In genomic region chrX:96684339-96685204, GRCh38 we compare ENCODE assay signal across 8 cellular contexts. TPM values are rescaled to one million over a fixed set of nuclear protein-coding genes. Genes with fewer than 3 reads are reported as not detected.
DNase-seq lines count a peak whose midpoint lies in the region; ATAC-seq and TF ChIP-seq lines count a peak whose summit lies in the region.

Gene DIAPH2, plus strand, starts transcription at chrX:96684842.

- peak within 1 kb of the TSS; percentile 90 to 97 (median 94) for H3K4me3 Mint-ChIP-seq in CD4-positive, alpha-beta memory T cell
- peak within 1 kb of the TSS; percentile 93 for H3K4me3 Mint-ChIP-seq in osteocyte (ENCODE audit: unreplicated experiment)

- peaks cover 20% of the 10 kb centered on the region for H3K4me1 ChIP-seq in CD4-positive, alpha-beta memory T cell (ENCODE audit: insufficient read depth, low read length)
- H3K4me1 ChIP-seq in testis: no peaks in the 10 kb centered on the region

- H3K36me3 ChIP-seq in CD4-positive, alpha-beta memory T cell (ENCODE audit: insufficient read depth, low read length): no peaks in the 10 kb centered on the region
- H3K36me3 ChIP-seq in testis (ENCODE audit: low read depth, missing control alignments): no peaks in the 10 kb centered on the region

- no peaks in the 10 kb centered on the region for H3K9me3 ChIP-seq in CD4-positive, alpha-beta memory T cell (ENCODE audit: control insufficient read depth in 1 of 2, low read length in 2 of 2)
- H3K9me3 ChIP-seq in testis: no peaks in the 10 kb centered on the region

- H3K27me3 Mint-ChIP-seq in CD4-positive, alpha-beta memory T cell: no peaks in the 10 kb centered on the region
- peaks cover 12% of the 10 kb centered on the region for H3K27me3 Mint-ChIP-seq in osteocyte (ENCODE audit: unreplicated experiment)

- TF ChIP-seq CTCF in osteocyte (IDR thresholded peaks at IDR 0.05) (no peak), testis (IDR thresholded peaks at IDR 0.05) (peak in 1 of 3 experiments; percentile 18)

- TF ChIP-seq POLR2A in testis (IDR thresholded peaks at IDR 0.05): no peak

- no peaks in the 10 kb centered on the region for H3K9me3 Mint-ChIP-seq in CD4-positive, alpha-beta memory T cell
- H3K9me3 Mint-ChIP-seq in osteocyte (ENCODE audit: unreplicated experiment): no peaks in the 10 kb centered on the region

- peaks cover 0 to 5% of the 10 kb centered on the region in 2 donors for H3K36me3 Mint-ChIP-seq in CD4-positive, alpha-beta memory T cell
- no peaks in the 10 kb centered on the region for H3K36me3 Mint-ChIP-seq in osteocyte (ENCODE audit: unreplicated experiment)

- 0 to 8% methylated on average over 2 to 52 of the region's 57 CpGs for WGBS in testis, 2 donors

- ATAC-seq in GM19455 (IDR thresholded peaks at IDR 0.05; ENCODE audit: unreplicated experiment) (peak; percentile 86), HG03571 (IDR thresholded peaks at IDR 0.05; ENCODE audit: unreplicated experiment) (peak; percentile 81)

- POLR2A ChIA-PET in CD4-positive, alpha-beta memory T cell (lab: Charles Lee; ENCODE audit: partially characterized antibody): no interaction called here

- H3K27ac Mint-ChIP-seq in CD4-positive, alpha-beta memory T cell: peak within 1 kb of the TSS; percentile 86 to 96 (median 91)
- H3K27ac Mint-ChIP-seq in osteocyte (ENCODE audit: unreplicated experiment): peak within 1 kb of the TSS; percentile 86

- H3K27ac ChIP-seq in CD4-positive, alpha-beta memory T cell (ENCODE audit: low read depth, low read length): peak within 1 kb of the TSS; percentile 58
- peak within 1 kb of the TSS; percentile 77 to 81 for H3K27ac ChIP-seq in testis

- peak; percentile 73 to 83 (median 78) for DNase-seq in CD4-positive, alpha-beta memory T cell
- peak; percentile 79 for DNase-seq in SIG-M5 treated with dmso at 0.1 percent for 504 hours (lab: John Stamatoyannopoulos, UW; ENCODE audit: unreplicated experiment)
- DNase-seq in activated naive CD4-positive, alpha-beta T cell treated with anti-CD3 and anti-CD28 coated beads, Interleukin-2, amount 50 U/mL, for 16 hours: peak; percentile 71
- peak; percentile 74 for DNase-seq in glomerular visceral epithelial cell (ENCODE audit: extremely low spot score)
- peak; percentile 87 for DNase-seq in osteocyte (ENCODE audit: extremely low spot score, unreplicated experiment)
- peak; percentile 81 for DNase-seq in testis

- H3K4me3 ChIP-seq in CD4-positive, alpha-beta memory T cell (ENCODE audit: low read length in 2 of 2): peak within 1 kb of the TSS; percentile 42 to 66
- peak within 1 kb of the TSS; percentile 60 to 76 for H3K4me3 ChIP-seq in testis

- intact Hi-C loops in CD4-positive, alpha-beta memory T cell (cut with micrococcal nuclease): no loop called here
- intact Hi-C loops in testis (cut with DNase I; ENCODE audit: low total_unique reads): no loop called here

- CTCF ChIA-PET in CD4-positive, alpha-beta memory T cell (lab: Charles Lee; ENCODE audit: partially characterized antibody): interaction anchor here (1.0 kb wide), 1 partner anchor 9 kb away, joined by 4 read pairs; no protein-coding TSS in a partner anchor

- no peaks in the 10 kb centered on the region for H3K27me3 ChIP-seq in CD4-positive, alpha-beta memory T cell (ENCODE audit: insufficient read depth, low read length)
- H3K27me3 ChIP-seq in testis: no peaks in the 10 kb centered on the region

- H3K4me1 Mint-ChIP-seq in CD4-positive, alpha-beta memory T cell: peaks cover 23 to 47% (median 35%) of the 10 kb centered on the region in 4 donors
- peaks cover 10% of the 10 kb centered on the region for H3K4me1 Mint-ChIP-seq in osteocyte (ENCODE audit: unreplicated experiment)

RNA-seq across cellular contexts. Expression of gene DIAPH2, which starts in this region (rescaled TPM):
- 10 to 100 TPM; 11.0 to 12.1 TPM for total RNA-seq in CD4-positive, alpha-beta memory T cell
- polyA plus RNA-seq in CD4-positive, alpha-beta memory T cell: 10 to 100 TPM in 1 of 2 donors, 1 to 10 TPM in 1; 9.6 to 13.8 TPM
- total RNA-seq in osteocyte: 9.3 and 10.8 TPM in 2 replicates
- total RNA-seq in testis: 10 to 100 TPM; 67.4 to 68.3 TPM
- polyA plus RNA-seq in testis (ENCODE audit: insufficient read depth, low read depth, low replicate concordance): 13.1 TPM

Comparison
In these comparisons a context has a peak if more than half of its experiments do, and no peak if none do; other contexts are left out.
1. Peak in every context shown above with its lines: DNase-seq, ATAC-seq, H3K4me3 ChIP-seq and H3K27ac ChIP-seq.